18 cellular contexts compared by ENCODE assay signal in the genomic region with DNA sequence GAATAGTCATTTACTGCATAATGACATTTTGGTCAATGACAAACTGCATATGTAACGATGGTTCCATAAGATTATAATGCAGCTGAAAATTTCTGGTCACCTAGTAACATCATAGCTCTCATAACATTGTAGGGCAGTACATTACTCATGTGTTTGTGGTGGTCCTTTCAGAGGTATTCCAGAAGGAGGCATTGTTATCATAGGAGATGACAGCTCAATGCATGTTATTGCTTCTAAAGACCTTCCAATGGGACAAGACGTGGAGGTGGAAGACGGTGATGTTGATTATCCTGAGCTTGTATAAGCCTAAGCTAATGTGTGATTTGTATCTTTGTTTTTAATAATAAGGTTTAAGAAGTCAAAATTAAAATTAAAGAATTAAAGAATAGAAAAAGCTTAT. TPM values are rescaled to one million over a fixed set of nuclear protein-coding genes. Genes with fewer than 3 reads are reported as not detected.
DNase-seq lines count a peak whose midpoint lies in the region; ATAC-seq and TF ChIP-seq lines count a peak whose summit lies in the region.
"Had no signal": no experiment of that assay in that cellular context is flagged by ENCODE, and none has a peak within 500 bp of the region (broad histone marks: within the 10 kb centered on the region; RNA-seq: fewer than 3 reads in every experiment).

No MANE protein-coding gene starts in this region.

- no peaks in the 10 kb centered on the region for H4K20me1 ChIP-seq in HCT116 (ENCODE audit: insufficient read depth)

- POLR2A ChIA-PET in A673 (lab: Charles Lee; ENCODE audit: low non-redundant PET) = no interaction called here
- POLR2A ChIA-PET in HCT116 (lab: Charles Lee) = no interaction called here

- ATAC-seq in HCT116 (no peak), GM21528 (IDR thresholded peaks at IDR 0.05; ENCODE audit: low FRiP score, unreplicated experiment) (no peak)
- ATAC-seq: psoas muscle had no signal

- H2AFZ ChIP-seq in HCT116 (ENCODE audit: low read depth, low read length, poor library complexity, severe bottlenecking) = no peak overlapping the region

- peak; percentile 53 for TF ChIP-seq CTCF in A673 (conservative IDR thresholded peaks at IDR 0.05; ENCODE audit: low read depth, low read length)
- no peak for TF ChIP-seq CTCF in HCT116 (IDR thresholded peaks at IDR 0.05 in 2 of 3, conservative IDR thresholded peaks at IDR 0.05 in 1 of 3; ENCODE audit: borderline replicate concordance in 1 of 3, insufficient read depth in 1 of 3, low read depth in 2 of 3, low read length in 2 of 3)
- no peak for TF ChIP-seq CTCF in fibroblast of the aortic adventitia (IDR thresholded peaks at IDR 0.05; ENCODE audit: insufficient read depth, low read length)

- DNase-seq in A673 (ENCODE audit: low spot score) (peak; percentile 32), HCT116 (ENCODE audit: low read depth, low spot score) (no peak), SHP77 treated with DMSO at 0.1 percent for 48 hours (lab: John Stamatoyannopoulos, UW) (peak; percentile 22), fibroblast of the aortic adventitia (ENCODE audit: low read depth) (peak; percentile 4), NCI-H1105 treated with DMSO at 0.1 percent for 48 hours (lab: John Stamatoyannopoulos, UW) (no peak), kidney glomerular epithelial cell (lab: John Stamatoyannopoulos, UW) (no peak)
- DNase-seq in effector memory CD4-positive, alpha-beta T cell = no peak
- DNase-seq: activated CD4-positive, alpha-beta T cell treated with anti-CD3 and anti-CD28 coated beads, Interleukin-2, amount 50 U/mL, for 1 hour; amygdala; foreskin melanocyte; GOT3; immature natural killer cell; Peyer's patch; psoas muscle; thyroid gland had no signal

- no peaks in the 10 kb centered on the region for H3K9me2 ChIP-seq in HCT116 (ENCODE audit: insufficient read depth)

- BruUV-seq in A673 (replicated peaks; lab: Mats Ljungman, UMichigan) (no TSS peak), HCT116 (replicated peaks; lab: Mats Ljungman, UMichigan) (no TSS peak)

- no peak for TF ChIP-seq POLR2A in HCT116 (IDR thresholded peaks at IDR 0.05; ENCODE audit: borderline replicate concordance, extremely low read depth, insufficient read depth, insufficient read length)

- no peak overlapping the region for H3K27ac ChIP-seq in A673 (ENCODE audit: low read depth, low read length, poor library complexity, severe bottlenecking)
- H3K27ac ChIP-seq in HCT116 (ENCODE audit: low read depth, low read length) = no peak overlapping the region
- no peak overlapping the region for H3K27ac ChIP-seq in effector memory CD4-positive, alpha-beta T cell (ENCODE audit: insufficient read depth, low read length, poor library complexity, severe bottlenecking)
- H3K27ac ChIP-seq: Peyer's patch, psoas muscle, thyroid gland had no signal

- H3K36me3 ChIP-seq in A673 (ENCODE audit: insufficient read depth, low read length, poor library complexity, severe bottlenecking) = no peaks in the 10 kb centered on the region
- H3K36me3 ChIP-seq in HCT116 (ENCODE audit: control insufficient read depth in 1 of 2, insufficient read depth in 2 of 2, low read length in 2 of 2) = no peaks in the 10 kb centered on the region
- no peaks in the 10 kb centered on the region for H3K36me3 ChIP-seq in effector memory CD4-positive, alpha-beta T cell (ENCODE audit: control insufficient read depth, insufficient read depth, low read length)
- H3K36me3 ChIP-seq: Peyer's patch, thyroid gland had no signal

- TF ChIP-seq RAD21 in HCT116 (IDR thresholded peaks at IDR 0.05; ENCODE audit: low read depth) = peak; percentile 16; the same call in 1 of the 2 replicates

- no peak overlapping the region for H3K4me2 ChIP-seq in HCT116 (ENCODE audit: low read length)

- H3K79me2 ChIP-seq in HCT116 (ENCODE audit: insufficient read depth, low read length) = no peaks in the 10 kb centered on the region

- peaks cover 17% of the 10 kb centered on the region for H3K9me3 ChIP-seq in A673 (ENCODE audit: low read depth, low read length, poor library complexity, severe bottlenecking)
- H3K9me3 ChIP-seq in HCT116 (ENCODE audit: control insufficient read depth in 1 of 2, insufficient read depth in 1 of 2, low read depth in 1 of 2, low read length in 2 of 2) = peaks cover 0 to 10% of the 10 kb centered on the region in 2 experiments; a peak in 2 of 4 replicates
- no peaks in the 10 kb centered on the region for H3K9me3 ChIP-seq in effector memory CD4-positive, alpha-beta T cell (ENCODE audit: control insufficient read depth, low read length)
- H3K9me3 ChIP-seq: thyroid gland had no signal

- H3K4me3 ChIP-seq in A673 (ENCODE audit: low read depth, low read length, poor library complexity, severe bottlenecking) (no peak overlapping the region), HCT116 (replicated peaks in 1 of 2; ENCODE audit: low read depth in 1 of 2, low read length in 2 of 2) (no peak overlapping the region), fibroblast of the aortic adventitia (ENCODE audit: low read depth, low read length) (no peak overlapping the region)
- no peak overlapping the region for H3K4me3 ChIP-seq in effector memory CD4-positive, alpha-beta T cell (ENCODE audit: insufficient read depth, low read depth, low read length, poor library complexity, severe bottlenecking)
- H3K4me3 ChIP-seq: Peyer's patch, psoas muscle, thyroid gland had no signal

- RAD21 ChIA-PET in HCT116 (lab: Charles Lee; ENCODE audit: low non-redundant PET in 1 of 2, low total read pairs in 2 of 2, uncharacterized antibody in 2 of 2, unreplicated experiment in 2 of 2) = interaction anchor here in 1 of 2 experiments (0.6 kb wide), 1 partner anchor 340 kb away, joined by 4 read pairs; no protein-coding TSS in a partner anchor

- no peaks in the 10 kb centered on the region for H3K27me3 ChIP-seq in A673 (replicated peaks; ENCODE audit: insufficient read depth, low read depth, low read length, poor library complexity)
- peaks cover 11% of the 10 kb centered on the region; the same call in 1 of the 2 replicates for H3K27me3 ChIP-seq in HCT116 (ENCODE audit: insufficient read depth, low read length)
- no peaks in the 10 kb centered on the region for H3K27me3 ChIP-seq in effector memory CD4-positive, alpha-beta T cell (replicated peaks; ENCODE audit: control insufficient read depth, insufficient read depth, low read length, poor library complexity, severe bottlenecking)
- H3K27me3 ChIP-seq: Peyer's patch, thyroid gland had no signal

- intact Hi-C loops in A673 (cut with micrococcal nuclease; ENCODE audit: unreplicated experiment) (loop anchor here (1.0 kb wide), 1 partner anchor 104 kb away; no protein-coding TSS in a partner anchor), HCT116 (cut with micrococcal nuclease) (no loop called here)

- no peak overlapping the region for H3K9ac ChIP-seq in HCT116 (ENCODE audit: low read length)

- CTCF ChIA-PET in A673 (lab: Charles Lee) (interaction anchor here (0.7 to 1.3 kb wide), 5 partner anchors 53 to 390 kb away, joined by 3 to 23 read pairs (median 4); no protein-coding TSS in a partner anchor), HCT116 (lab: Charles Lee) (interaction anchor here (1.1 kb wide), 1 partner anchor 104 kb away, joined by 3 read pairs; no protein-coding TSS in a partner anchor)

- H3K4me1 ChIP-seq in A673 (ENCODE audit: insufficient read depth, low read length, poor library complexity, severe bottlenecking) (no peaks in the 10 kb centered on the region), HCT116 (ENCODE audit: control insufficient read depth in 1 of 2, insufficient read depth in 2 of 2, low read length in 2 of 2) (no peaks in the 10 kb centered on the region)
- no peaks in the 10 kb centered on the region for H3K4me1 ChIP-seq in effector memory CD4-positive, alpha-beta T cell (ENCODE audit: control insufficient read depth, insufficient read depth, low read length, poor library complexity, severe bottlenecking)
- H3K4me1 ChIP-seq: Peyer's patch, psoas muscle, thyroid gland had no signal

TF ChIP-seq in HCT116, 20 proteins besides CTCF, POLR2A, EP300 and RAD21 (continues in another document):
- TF ChIP-seq ZBTB33 (IDR thresholded peaks at IDR 0.05; ENCODE audit: extremely low read depth, insufficient replicate concordance, low read length) (no peak), EZH2 (IDR thresholded peaks at IDR 0.05) (no peak), CBX3 (IDR thresholded peaks at IDR 0.05; ENCODE audit: low read depth) (no peak), CEBPB (IDR thresholded peaks at IDR 0.05; ENCODE audit: low read depth) (no peak), TCF7L2 (IDR thresholded peaks at IDR 0.05; ENCODE audit: borderline replicate concordance, extremely low read depth, insufficient read depth, insufficient read length) (no peak), ELF1 (IDR thresholded peaks at IDR 0.05; ENCODE audit: borderline replicate concordance, low read depth) (no peak), EZH2phosphoT487 (IDR thresholded peaks at IDR 0.05; ENCODE audit: borderline replicate concordance) (no peak), ZFX (IDR thresholded peaks at IDR 0.05) (no peak), SP1 (IDR thresholded peaks at IDR 0.05; ENCODE audit: low read depth) (no peak), POLR2AphosphoS5 (IDR thresholded peaks at IDR 0.05; ENCODE audit: low read depth, low read length) (no peak), JUND (IDR thresholded peaks at IDR 0.05) (no peak)
- TF ChIP-seq, protein P1, sequence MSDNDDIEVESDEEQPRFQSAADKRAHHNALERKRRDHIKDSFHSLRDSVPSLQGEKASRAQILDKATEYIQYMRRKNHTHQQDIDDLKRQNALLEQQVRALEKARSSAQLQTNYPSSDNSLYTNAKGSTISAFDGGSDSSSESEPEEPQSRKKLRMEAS (IDR thresholded peaks at IDR 0.05) = no peak

RNA-seq across cellular contexts. Expression of gene TSPAN11, which starts 43.8 kb away (rescaled TPM):
- 20.9 and 28.0 TPM in 2 replicates for total RNA-seq in A673 (2021)
- total RNA-seq in HCT116 (2021; ENCODE audit: unreplicated experiment) = not detected
- polyA plus RNA-seq in HCT116 (2012) = 0.08 and 0.11 TPM in 2 replicates
- 0.36 and 2.0 TPM in 2 replicates for total RNA-seq in fibroblast of the aortic adventitia (ENCODE audit: low replicate concordance)
- total RNA-seq: activated T-helper 1 cell treated with anti-CD3 and anti-CD28 coated beads, Interleukin-12 subunit alpha, Interleukin-12 subunit beta, Interleukin-2, Interleukin-4 antibody, amounts not matched to agents 30 ng/mL and 10 ng/mL and 1 ng/mL, durations not matched to agents 14 hours and 24 hours and 36 hours; T-helper 2 cell treated with Interferon-gamma antibody and Interleukin-4, amounts not matched to agents 100 ng/mL and 5 ng/mL, for 36 hours had no signal
- polyA plus RNA-seq: immature natural killer cell had no signal

Comparison
In these comparisons a context has a peak if more than half of its experiments do, and no peak if none do; other contexts are left out.
1. DNase-seq: peak in A673 (single experiment), SHP77 treated with DMSO at 0.1 percent for 48 hours (single experiment) and fibroblast of the aortic adventitia (single experiment); none in HCT116 (single experiment), NCI-H1105 treated with DMSO at 0.1 percent for 48 hours (single experiment), kidney glomerular epithelial cell (single experiment) and effector memory CD4-positive, alpha-beta T cell (0 of 3).